Comparison of ENCODE assay signal across 8 cellular contexts in genomic region chrX:136781180-136781797, GRCh38. TPM values are rescaled to one million over a fixed set of nuclear protein-coding genes. Genes with fewer than 3 reads are reported as not detected.
A peak's percentile ranks its signal among the peaks of the same experiment; 100 is the strongest.
DNase-seq lines count a peak whose midpoint lies in the region; ATAC-seq and TF ChIP-seq lines count a peak whose summit lies in the region.

No MANE protein-coding gene starts in this region.

- peaks cover 12% of the 10 kb centered on the region for H3K36me3 Mint-ChIP-seq in activated naive CD8-positive, alpha-beta T cell treated with anti-CD3 and anti-CD28 coated beads, Interleukin-2, amount 10 ng/mL, durations not matched to agents 7 days and 5 days

- peak overlapping the region; percentile 94 for H3K27ac Mint-ChIP-seq in activated naive CD8-positive, alpha-beta T cell treated with anti-CD3 and anti-CD28 coated beads, Interleukin-2, amount 10 ng/mL, durations not matched to agents 7 days and 5 days

- H3K4me3 ChIP-seq in BJ (ENCODE audit: low read depth, low read length) (peak overlapping the region; percentile 1; the same call in 1 of the 2 replicates), mucosa of descending colon (no peak overlapping the region)

- DNase-seq in BJ (ENCODE audit: low read depth) (no peak), HCEC 1CT (peak; percentile 1), mucosa of descending colon (no peak), left lobe of liver (ENCODE audit: low spot score) (no peak), NCI-H2081 treated with DMSO at 0.1 percent for 48 hours (lab: John Stamatoyannopoulos, UW) (no peak)
- no peak for DNase-seq in activated naive CD8-positive, alpha-beta T cell treated with anti-CD3 and anti-CD28 coated beads, Interleukin-2, amount 10 ng/mL, durations not matched to agents 7 days and 5 days

- no peaks in the 10 kb centered on the region for H3K4me1 ChIP-seq in mucosa of descending colon (ENCODE audit: low read depth)

- peaks cover 39% of the 10 kb centered on the region for H3K4me1 Mint-ChIP-seq in activated naive CD8-positive, alpha-beta T cell treated with anti-CD3 and anti-CD28 coated beads, Interleukin-2, amount 10 ng/mL, durations not matched to agents 7 days and 5 days

- ATAC-seq in activated naive CD8-positive, alpha-beta T cell treated with anti-CD3 and anti-CD28 coated beads, Interleukin-2, amount 10 ng/mL, durations not matched to agents 7 days and 5 days (ENCODE audit: low read depth): peak; percentile 21
- peak; percentile 38 for ATAC-seq in mucosa of descending colon
- ATAC-seq in left lobe of liver: no peak
- ATAC-seq in HG02840 (IDR thresholded peaks at IDR 0.05; ENCODE audit: low FRiP score, unreplicated experiment): no peak
- no peak for ATAC-seq in GM18517 (IDR thresholded peaks at IDR 0.05; ENCODE audit: unreplicated experiment)

- POLR2A ChIA-PET in BJ (lab: Charles Lee): no interaction called here
- POLR2A ChIA-PET in activated naive CD8-positive, alpha-beta T cell treated with anti-CD3 and anti-CD28 coated beads, Interleukin-2, amount 10 ng/mL, durations not matched to agents 7 days and 5 days (lab: Charles Lee): interaction anchor here (0.7 to 4.0 kb wide), 2 partner anchors 13 to 14 kb away, joined by 3 to 26 read pairs; no protein-coding TSS in a partner anchor

- H3K27me3 ChIP-seq in BJ (ENCODE audit: control insufficient read depth, insufficient read depth, low read length): no peaks in the 10 kb centered on the region

- intact Hi-C loops in mucosa of descending colon (cut with DNase I, micrococcal nuclease): no loop called here

- H3K9me3 Mint-ChIP-seq in activated naive CD8-positive, alpha-beta T cell treated with anti-CD3 and anti-CD28 coated beads, Interleukin-2, amount 10 ng/mL, durations not matched to agents 7 days and 5 days: no peaks in the 10 kb centered on the region

- CTCF ChIA-PET in BJ (lab: Yijun Ruan, JAX): no interaction called here

- H3K9me3 ChIP-seq in mucosa of descending colon: no peaks in the 10 kb centered on the region

- H3K36me3 ChIP-seq in BJ (ENCODE audit: control insufficient read depth, insufficient read depth, low read length): no peaks in the 10 kb centered on the region
- no peaks in the 10 kb centered on the region for H3K36me3 ChIP-seq in mucosa of descending colon (ENCODE audit: low read depth)

- H3K4me3 Mint-ChIP-seq in activated naive CD8-positive, alpha-beta T cell treated with anti-CD3 and anti-CD28 coated beads, Interleukin-2, amount 10 ng/mL, durations not matched to agents 7 days and 5 days: peak overlapping the region; percentile 78

- H3K27me3 Mint-ChIP-seq in activated naive CD8-positive, alpha-beta T cell treated with anti-CD3 and anti-CD28 coated beads, Interleukin-2, amount 10 ng/mL, durations not matched to agents 7 days and 5 days: no peaks in the 10 kb centered on the region

- TF ChIP-seq CTCF in BJ (IDR thresholded peaks at IDR 0.05; ENCODE audit: insufficient read depth, low read depth, low read length) (no peak), mucosa of descending colon (IDR thresholded peaks at IDR 0.05) (no peak)

RNA-seq across cellular contexts. Expression of gene ARHGEF6, which starts 0.6 kb away (rescaled TPM):
- 3.0 and 5.1 TPM in 2 replicates for polyA plus RNA-seq in BJ (2011; rRNA removed)
- polyA minus RNA-seq in BJ (2011; rRNA and poly(A)+ RNA removed): 2.2 and 2.4 TPM in 2 replicates
- total RNA-seq in activated naive CD8-positive, alpha-beta T cell treated with anti-CD3 and anti-CD28 coated beads, Interleukin-2, amount 10 ng/mL, durations not matched to agents 7 days and 5 days: 10 to 100 TPM; 85.0 to 87.1 TPM
- 10 to 100 TPM in 1 of 3 donors, 1 to 10 TPM in 2; 2.8 to 17.2 (median 6.6) TPM for total RNA-seq in mucosa of descending colon
- 3.0 TPM for total RNA-seq in left lobe of liver

Comparison
In these comparisons a context has a peak if more than half of its experiments do, and no peak if none do; other contexts are left out.
1. ATAC-seq: peak in activated naive CD8-positive, alpha-beta T cell treated with anti-CD3 and anti-CD28 coated beads, Interleukin-2, amount 10 ng/mL, durations not matched to agents 7 days and 5 days (single experiment) and mucosa of descending colon (single experiment); none in left lobe of liver (single experiment), HG02840 (single experiment) and GM18517 (single experiment).
2. RNA of gene ARHGEF6, which starts 0.6 kb away (total RNA-seq): 85.0 to 87.1 TPM in activated naive CD8-positive, alpha-beta T cell treated with anti-CD3 and anti-CD28 coated beads, Interleukin-2, amount 10 ng/mL, durations not matched to agents 7 days and 5 days; 2.8 to 17.2 TPM in mucosa of descending colon and 3.0 TPM in left lobe of liver (single experiment); every median in the first group is over 4 times any median in the second.